In genomic region chr15:51888593-51889195, GRCh38 we compare ENCODE assay signal across 8 cellular contexts. TPM values are rescaled to one million over a fixed set of nuclear protein-coding genes. Genes with fewer than 3 reads are reported as not detected.
A peak's percentile ranks its signal among the peaks of the same experiment; 100 is the strongest.
DNase-seq lines count a peak whose midpoint lies in the region; ATAC-seq and TF ChIP-seq lines count a peak whose summit lies in the region.

No MANE protein-coding gene starts in this region.

- peaks cover 28 to 54% of the 10 kb centered on the region in 2 experiments for H3K79me1 ChIP-seq in IMR-90 (ENCODE audit: low read depth in 1 of 2, low read length in 2 of 2)

- peaks cover 11% of the 10 kb centered on the region; the same call in 1 of the 2 replicates for H3K9me1 ChIP-seq in IMR-90 (ENCODE audit: insufficient read depth, low read length)

- TF ChIP-seq POLR2A in IMR-90 (IDR thresholded peaks at IDR 0.05; ENCODE audit: low read depth, low read length): no peak

- no peak overlapping the region for H3K56ac ChIP-seq in IMR-90 (ENCODE audit: extremely low read depth, insufficient read depth, low read length)

- TF ChIP-seq CTCF in CD4-positive, alpha-beta T cell (IDR thresholded peaks at IDR 0.05): peak; percentile 94
- TF ChIP-seq CTCF in IMR-90 (conservative IDR thresholded peaks at IDR 0.05; ENCODE audit: low read depth, low read length): peak; percentile 66
- TF ChIP-seq CTCF in VCaP (conservative IDR thresholded peaks at IDR 0.05): peak; percentile 87

- H4K20me1 ChIP-seq in IMR-90 (ENCODE audit: insufficient read depth, low read length): 0 out of 2 replicates have a peak, but pooled peaks cover 9% of the 10 kb centered on the region

- no peak overlapping the region for H3K4me3 Mint-ChIP-seq in CD4-positive, alpha-beta T cell
- no peak overlapping the region for H3K4me3 Mint-ChIP-seq in stimulated activated effector memory CD8-positive, alpha-beta T cell treated with anti-CD3 and anti-CD28 coated beads, Interleukin-12 subunit alpha, Interleukin-12 subunit beta, amount 100 ng/mL, for 72 hours

- no peak overlapping the region for H3K18ac ChIP-seq in IMR-90 (ENCODE audit: low read depth, low read length)

- in situ Hi-C loops in IMR-90 (cut with MboI; ENCODE audit: low sequenced_read_pairs): no loop called here

- CTCF ChIA-PET in CD4-positive, alpha-beta T cell (lab: Charles Lee): interaction anchor here (0.8 to 1.6 kb wide), 9 partner anchors 9 to 112 kb away, joined by 3 to 5 read pairs (median 3); no protein-coding TSS in a partner anchor
- CTCF ChIA-PET in IMR-90 (lab: Yijun Ruan, JAX): interaction anchor here (1.0 to 1.8 kb wide), 2 partner anchors 10 to 16 kb away, joined by 3 to 7 read pairs; no protein-coding TSS in a partner anchor

- no peak overlapping the region for H2BK120ac ChIP-seq in IMR-90 (ENCODE audit: low read depth, low read length)

- H4K5ac ChIP-seq in IMR-90 (ENCODE audit: low read depth, low read length): no peak overlapping the region

- H3K9me3 ChIP-seq in CD4-positive, alpha-beta T cell (ENCODE audit: control insufficient read depth, low read length): no peaks in the 10 kb centered on the region
- no peaks in the 10 kb centered on the region for H3K9me3 ChIP-seq in IMR-90 (ENCODE audit: control insufficient read depth, insufficient read depth, low read length)

- H2BK20ac ChIP-seq in IMR-90 (ENCODE audit: low read depth, low read length): no peak overlapping the region

- no peak overlapping the region for H3K4me2 ChIP-seq in IMR-90 (ENCODE audit: low read depth, low read length)

- no peak overlapping the region for H2AFZ ChIP-seq in IMR-90 (replicated peaks; ENCODE audit: low read length, poor library complexity)

- intact Hi-C loops in CD4-positive, alpha-beta T cell (cut with DNase I, micrococcal nuclease): loop anchor here (5.0 kb wide), 2 partner anchors 319 to 339 kb away; no protein-coding TSS in a partner anchor
- intact Hi-C loops in IMR-90 (cut with micrococcal nuclease): loop anchor here (5.0 kb wide), 1 partner anchor 339 kb away; no protein-coding TSS in a partner anchor

- H3K4me1 ChIP-seq in IMR-90 (ENCODE audit: control insufficient read depth, insufficient read depth, low read length): peaks cover 11% of the 10 kb centered on the region

- H3K23ac ChIP-seq in IMR-90 (ENCODE audit: low read depth, low read length): no peak overlapping the region

- no peaks in the 10 kb centered on the region for H3K27me3 ChIP-seq in CD4-positive, alpha-beta T cell (ENCODE audit: control insufficient read depth, insufficient read depth, low read length)
- no peaks in the 10 kb centered on the region for H3K27me3 ChIP-seq in IMR-90 (ENCODE audit: control insufficient read depth, insufficient read depth, low read length)

- H2BK5ac ChIP-seq in IMR-90 (ENCODE audit: low read depth, low read length, poor library complexity, severe bottlenecking): no peak overlapping the region

- no peak overlapping the region for H2AK5ac ChIP-seq in IMR-90 (ENCODE audit: low read depth, low read length)

- no CpG with 5 or more reads among the region's 2 CpGs for WGBS in IMR-90 (ENCODE audit: extremely low coverage in 2 of 2, insufficient read length in 1 of 2), 2 experiments

- peaks cover 79% of the 10 kb centered on the region for H3K36me3 Mint-ChIP-seq in CD4-positive, alpha-beta T cell (ENCODE audit: low read depth)
- H3K36me3 Mint-ChIP-seq in stimulated activated effector memory CD8-positive, alpha-beta T cell treated with anti-CD3 and anti-CD28 coated beads, Interleukin-12 subunit alpha, Interleukin-12 subunit beta, amount 100 ng/mL, for 72 hours: peaks cover 69% of the 10 kb centered on the region

- no peak for DNase-seq in CD4-positive, alpha-beta T cell
- peak; percentile 31 for DNase-seq in IMR-90
- DNase-seq in iPS-NIHi7 (ENCODE audit: extremely low spot score): peak; percentile 30
- DNase-seq in stimulated activated effector memory CD8-positive, alpha-beta T cell treated with anti-CD3 and anti-CD28 coated beads, Interleukin-12 subunit alpha, Interleukin-12 subunit beta, amount 100 ng/mL, for 72 hours (ENCODE audit: low spot score in 2 of 2): no peak

- H2AK9ac ChIP-seq in IMR-90 (replicated peaks; ENCODE audit: low read depth, low read length, poor library complexity): no peak overlapping the region

- POLR2A ChIA-PET in CD4-positive, alpha-beta T cell (lab: Charles Lee): interaction anchor here (0.7 kb wide), 1 partner anchor 191 kb away, joined by 3 read pairs; no protein-coding TSS in a partner anchor
- POLR2A ChIA-PET in IMR-90 (lab: Charles Lee; ENCODE audit: unreplicated experiment): no interaction called here

- no peak overlapping the region for H3K4ac ChIP-seq in IMR-90 (ENCODE audit: low read depth, low read length)

- no peak overlapping the region for H3K14ac ChIP-seq in IMR-90 (replicated peaks; ENCODE audit: low read depth, low read length)

- H3K9ac ChIP-seq in IMR-90 (ENCODE audit: low read depth, low read length): no peak overlapping the region

- peaks cover 5% of the 10 kb centered on the region for H3K4me1 Mint-ChIP-seq in CD4-positive, alpha-beta T cell (ENCODE audit: low read depth)
- peaks cover 17% of the 10 kb centered on the region for H3K4me1 Mint-ChIP-seq in stimulated activated effector memory CD8-positive, alpha-beta T cell treated with anti-CD3 and anti-CD28 coated beads, Interleukin-12 subunit alpha, Interleukin-12 subunit beta, amount 100 ng/mL, for 72 hours

- peaks cover 9% of the 10 kb centered on the region for H3K36me3 ChIP-seq in IMR-90 (ENCODE audit: control insufficient read depth, insufficient read depth, low read length)

- no peak overlapping the region for H3K4me3 ChIP-seq in IMR-90 (ENCODE audit: insufficient read depth, low read depth, low read length)

- dilution Hi-C loops in IMR-90 (cut with HindIII; ENCODE audit: low sequenced_read_pairs, unreplicated experiment): no loop called here

- ATAC-seq in CD4-positive, alpha-beta T cell (ENCODE audit: poor library complexity): peak; percentile 39
- no peak; the same call in 1 of the 2 replicates for ATAC-seq in IMR-90 (ENCODE audit: low read depth)
- ATAC-seq in stimulated activated effector memory CD8-positive, alpha-beta T cell treated with anti-CD3 and anti-CD28 coated beads, Interleukin-12 subunit alpha, Interleukin-12 subunit beta, amount 100 ng/mL, for 72 hours: no peak
- ATAC-seq in HG02981 (IDR thresholded peaks at IDR 0.05; ENCODE audit: unreplicated experiment): no peak
- no peak for ATAC-seq in GM19351 (IDR thresholded peaks at IDR 0.05; ENCODE audit: unreplicated experiment)
- ATAC-seq in HG03342 (IDR thresholded peaks at IDR 0.05; ENCODE audit: unreplicated experiment): no peak

- H3K27ac Mint-ChIP-seq in CD4-positive, alpha-beta T cell: no peak overlapping the region
- H3K27ac Mint-ChIP-seq in stimulated activated effector memory CD8-positive, alpha-beta T cell treated with anti-CD3 and anti-CD28 coated beads, Interleukin-12 subunit alpha, Interleukin-12 subunit beta, amount 100 ng/mL, for 72 hours: no peak overlapping the region

- no peaks in the 10 kb centered on the region for H3K9me3 Mint-ChIP-seq in CD4-positive, alpha-beta T cell
- H3K9me3 Mint-ChIP-seq in stimulated activated effector memory CD8-positive, alpha-beta T cell treated with anti-CD3 and anti-CD28 coated beads, Interleukin-12 subunit alpha, Interleukin-12 subunit beta, amount 100 ng/mL, for 72 hours: no peaks in the 10 kb centered on the region

- H2BK15ac ChIP-seq in IMR-90 (ENCODE audit: low read depth, low read length): no peak overlapping the region

- H3K27me3 Mint-ChIP-seq in CD4-positive, alpha-beta T cell: no peaks in the 10 kb centered on the region

- H4K8ac ChIP-seq in IMR-90 (ENCODE audit: low read depth in 2 of 2, low read length in 2 of 2): no peak overlapping the region; a peak in 1 of 4 replicates

- no TSS peak for BruUV-seq in IMR-90 (replicated peaks; lab: Mats Ljungman, UMichigan)

- no peak overlapping the region for H4K91ac ChIP-seq in IMR-90 (ENCODE audit: insufficient read depth, low read depth, low read length)

- H3K27ac ChIP-seq in CD4-positive, alpha-beta T cell (ENCODE audit: low read depth, low read length): no peak overlapping the region
- H3K27ac ChIP-seq in IMR-90 (ENCODE audit: insufficient read depth, low read length) (no peak overlapping the region), VCaP (no peak overlapping the region; the same call in 1 of the 2 replicates)

- peak; percentile 51 for TF ChIP-seq RAD21 in IMR-90 (IDR thresholded peaks at IDR 0.05; ENCODE audit: low read length)

TF ChIP-seq in IMR-90, 13 proteins besides CTCF, POLR2A, EP300 and RAD21:
- TF ChIP-seq MXI1 (IDR thresholded peaks at IDR 0.05; ENCODE audit: borderline replicate concordance, low read depth, low read length): no peak
- no peak for TF ChIP-seq MAZ (IDR thresholded peaks at IDR 0.05; ENCODE audit: borderline replicate concordance, low read depth, low read length)
- TF ChIP-seq USF2 (IDR thresholded peaks at IDR 0.05; ENCODE audit: low read depth, low read length): no peak
- TF ChIP-seq RCOR1 (IDR thresholded peaks at IDR 0.05; ENCODE audit: insufficient replicate concordance, low read length): no peak
- TF ChIP-seq RFX5 (IDR thresholded peaks at IDR 0.05; ENCODE audit: low read depth, low read length): no peak
- peak; percentile 59; the same call in 1 of the 2 replicates for TF ChIP-seq SMC3 (IDR thresholded peaks at IDR 0.05; ENCODE audit: low read depth, low read length)

RNA-seq across cellular contexts. Expression of gene TMOD3, which starts 59.2 kb away (rescaled TPM):
- 10 to 100 TPM; 37.6 to 39.0 TPM for total RNA-seq in CD4-positive, alpha-beta T cell
- total RNA-seq in IMR-90 (2012; rRNA removed): 22.0 and 51.1 TPM in 2 replicates
- 7.4 and 10.7 TPM in 2 replicates for polyA plus RNA-seq in IMR-90 (2012; rRNA removed)
- 2.5 and 4.7 TPM in 2 replicates for polyA plus RNA-seq in IMR-90 (2012; cell fraction: cytosol; rRNA removed)
- 2.7 and 5.9 TPM in 2 replicates for polyA plus RNA-seq in IMR-90 (2012; cell fraction: nucleus; rRNA removed; ENCODE audit: low replicate concordance)

Comparison
In these comparisons a context has a peak if more than half of its experiments do, and no peak if none do; other contexts are left out.
1. DNase-seq: peak in IMR-90 (single experiment) and iPS-NIHi7 (single experiment); none in CD4-positive, alpha-beta T cell (0 of 10) and stimulated activated effector memory CD8-positive, alpha-beta T cell treated with anti-CD3 and anti-CD28 coated beads, Interleukin-12 subunit alpha, Interleukin-12 subunit beta, amount 100 ng/mL, for 72 hours (0 of 2).
2. Peak in every context shown above with its lines, with median percentiles within 50 percentile points of each other: CTCF ChIP-seq.